ENCODE assay signal across 19 cellular contexts in genomic region chr22:37383342-37383741, GRCh38. TPM values are rescaled to one million over a fixed set of nuclear protein-coding genes. Genes with fewer than 3 reads are reported as not detected.
DNase-seq lines count a peak whose midpoint lies in the region; ATAC-seq and TF ChIP-seq lines count a peak whose summit lies in the region.
"Had no signal": no experiment of that assay in that cellular context is flagged by ENCODE, and none has a peak within 500 bp of the region (broad histone marks: within the 10 kb centered on the region; RNA-seq: fewer than 3 reads in every experiment).

No MANE protein-coding gene starts in this region.

- no peak overlapping the region for H3K56ac ChIP-seq in IMR-90 (ENCODE audit: extremely low read depth, insufficient read depth, low read length)

- no TSS peak for BruUV-seq in IMR-90 (replicated peaks; lab: Mats Ljungman, UMichigan)

- TF ChIP-seq POLR2A in IMR-90 (IDR thresholded peaks at IDR 0.05; ENCODE audit: low read depth, low read length): no peak

- TF ChIP-seq RAD21 in IMR-90 (IDR thresholded peaks at IDR 0.05; ENCODE audit: low read length): no peak

- dilution Hi-C loops in IMR-90 (cut with HindIII; ENCODE audit: low sequenced_read_pairs, unreplicated experiment): no loop called here

- H2BK5ac ChIP-seq in IMR-90 (ENCODE audit: low read depth, low read length, poor library complexity, severe bottlenecking): no peak overlapping the region

- CTCF ChIA-PET in IMR-90 (lab: Yijun Ruan, JAX): no interaction called here

- no peak for ATAC-seq in IMR-90 (ENCODE audit: low read depth)
- peak in 3 of 4 donors; percentile 33 to 50 (median 39) for ATAC-seq in psoas muscle
- no peak for ATAC-seq in HG03457 (IDR thresholded peaks at IDR 0.05; ENCODE audit: unreplicated experiment)
- no peak for ATAC-seq in GM21390 (IDR thresholded peaks at IDR 0.05; ENCODE audit: unreplicated experiment)
- ATAC-seq: activated naive CD4-positive, alpha-beta T cell treated with anti-CD3 and anti-CD28 coated beads, Interleukin-2, amount 50 U/mL, for 72 hours; T-helper 17 cell; WTC11 had no signal

- DNase-seq in IMR-90: peak; percentile 16
- DNase-seq in NCI-H2107 (lab: John Stamatoyannopoulos, UW): peak; percentile 21
- no peak for DNase-seq in WERI-Rb-1
- no peak for DNase-seq in psoas muscle
- DNase-seq in ecto neural progenitor cell (ENCODE audit: low spot score): no peak
- no peak for DNase-seq in HCEC 1CT
- DNase-seq: activated T-cell treated with anti-CD3 and anti-CD28 coated beads, Interleukin-2, amount 50 U/mL, for 48 hours; foreskin melanocyte; GF-D8; kidney glomerular epithelial cell; mesenchymal stem cell; NCI-H2029 treated with DMSO at 0.1 percent for 48 hours; stimulated activated CD4-positive, alpha-beta T cell treated with anti-CD3 and anti-CD28 coated beads, Interleukin-4, amount 100 ng/mL, for 4 hours; T-helper 17 cell; testis had no signal

- H3K9me3 ChIP-seq in IMR-90 (ENCODE audit: control insufficient read depth, insufficient read depth, low read length): no peaks in the 10 kb centered on the region
- H3K9me3 ChIP-seq in WERI-Rb-1 (ENCODE audit: severe bottlenecking): no peaks in the 10 kb centered on the region
- H3K9me3 ChIP-seq in psoas muscle: no peaks in the 10 kb centered on the region
- H3K9me3 ChIP-seq: testis had no signal

- H3K79me1 ChIP-seq in IMR-90 (ENCODE audit: low read depth in 1 of 2, low read length in 2 of 2): no peaks in the 10 kb centered on the region

- H3K27me3 ChIP-seq in IMR-90 (ENCODE audit: control insufficient read depth, insufficient read depth, low read length) (peaks cover 21% of the 10 kb centered on the region), WERI-Rb-1 (ENCODE audit: insufficient read depth, low read depth, severe bottlenecking) (no peaks in the 10 kb centered on the region), psoas muscle (ENCODE audit: insufficient read depth in 3 of 3, low read length in 2 of 3) (peaks cover 0 to 48% (median 21%) of the 10 kb centered on the region in 3 donors)
- H3K27me3 ChIP-seq: testis had no signal

- POLR2A ChIA-PET in IMR-90 (lab: Charles Lee; ENCODE audit: unreplicated experiment): no interaction called here

- no peak overlapping the region for H3K4me2 ChIP-seq in IMR-90 (ENCODE audit: low read depth, low read length)

- H3K9me1 ChIP-seq in IMR-90 (ENCODE audit: insufficient read depth, low read length): no peaks in the 10 kb centered on the region

- H3K4me1 ChIP-seq in IMR-90 (ENCODE audit: control insufficient read depth, insufficient read depth, low read length) (peaks cover 9% of the 10 kb centered on the region), psoas muscle (no peaks in the 10 kb centered on the region)
- H3K4me1 ChIP-seq: testis had no signal

- H2AK5ac ChIP-seq in IMR-90 (ENCODE audit: low read depth, low read length): no peak overlapping the region

- intact Hi-C loops in IMR-90 (cut with micrococcal nuclease) (no loop called here), psoas muscle (cut with DNase I) (no loop called here)

- H4K5ac ChIP-seq in IMR-90 (ENCODE audit: low read depth, low read length): no peak overlapping the region

- no peak overlapping the region for H2AFZ ChIP-seq in IMR-90 (replicated peaks; ENCODE audit: low read length, poor library complexity)

- H4K8ac ChIP-seq in IMR-90 (ENCODE audit: low read depth in 2 of 2, low read length in 2 of 2): no peak overlapping the region

- no peak overlapping the region for H3K4ac ChIP-seq in IMR-90 (ENCODE audit: low read depth, low read length)

- no peak overlapping the region for H3K27ac ChIP-seq in IMR-90 (ENCODE audit: insufficient read depth, low read length)
- peak overlapping the region; percentile 42 for H3K27ac ChIP-seq in WERI-Rb-1
- H3K27ac ChIP-seq in psoas muscle: no peak overlapping the region
- H3K27ac ChIP-seq: testis had no signal

- H2BK120ac ChIP-seq in IMR-90 (ENCODE audit: low read depth, low read length): no peak overlapping the region

- in situ Hi-C loops in IMR-90 (cut with MboI; ENCODE audit: low sequenced_read_pairs): no loop called here

- H3K23ac ChIP-seq in IMR-90 (ENCODE audit: low read depth, low read length): no peak overlapping the region

- no peak overlapping the region for H3K14ac ChIP-seq in IMR-90 (replicated peaks; ENCODE audit: low read depth, low read length)

- H2BK20ac ChIP-seq in IMR-90 (ENCODE audit: low read depth, low read length): no peak overlapping the region

- H3K4me3 ChIP-seq in IMR-90 (ENCODE audit: insufficient read depth, low read depth, low read length) (no peak overlapping the region), WERI-Rb-1 (ENCODE audit: low read depth, low read length) (no peak overlapping the region), psoas muscle (no peak overlapping the region)
- H3K4me3 ChIP-seq: testis had no signal

- H3K9ac ChIP-seq in IMR-90 (ENCODE audit: low read depth, low read length): no peak overlapping the region

- H2AK9ac ChIP-seq in IMR-90 (replicated peaks; ENCODE audit: low read depth, low read length, poor library complexity): no peak overlapping the region

- WGBS in IMR-90 (ENCODE audit: extremely low coverage in 2 of 2, insufficient read length in 1 of 2), 2 experiments: 57% methylated on average over 4 of the region's 9 CpGs; no CpG with 5 or more reads in 1 of the 2 experiments
- WGBS in psoas muscle, 3 donors: 35 to 41% (median 35%) methylated on average over 9 of the region's 9 CpGs

- H4K20me1 ChIP-seq in IMR-90 (ENCODE audit: insufficient read depth, low read length): peaks cover 6% of the 10 kb centered on the region

- no peak overlapping the region for H4K91ac ChIP-seq in IMR-90 (ENCODE audit: insufficient read depth, low read depth, low read length)

- no peak overlapping the region for H3K18ac ChIP-seq in IMR-90 (ENCODE audit: low read depth, low read length)

- no peak overlapping the region for H2BK15ac ChIP-seq in IMR-90 (ENCODE audit: low read depth, low read length)

- H3K36me3 ChIP-seq in IMR-90 (ENCODE audit: control insufficient read depth, insufficient read depth, low read length) (no peaks in the 10 kb centered on the region), WERI-Rb-1 (no peaks in the 10 kb centered on the region), psoas muscle (ENCODE audit: insufficient read depth in 1 of 2, low read depth in 1 of 2) (no peaks in the 10 kb centered on the region)

- TF ChIP-seq CTCF in IMR-90 (conservative IDR thresholded peaks at IDR 0.05; ENCODE audit: low read depth, low read length) (no peak), WERI-Rb-1 (IDR thresholded peaks at IDR 0.05; ENCODE audit: low read depth, low read length) (no peak), psoas muscle (IDR thresholded peaks at IDR 0.05) (no peak)

TF ChIP-seq in IMR-90, 13 proteins besides CTCF, POLR2A, EP300 and RAD21:
- TF ChIP-seq MAZ (IDR thresholded peaks at IDR 0.05; ENCODE audit: borderline replicate concordance, low read depth, low read length) (no peak), RFX5 (IDR thresholded peaks at IDR 0.05; ENCODE audit: low read depth, low read length) (no peak), MXI1 (IDR thresholded peaks at IDR 0.05; ENCODE audit: borderline replicate concordance, low read depth, low read length) (no peak), USF2 (IDR thresholded peaks at IDR 0.05; ENCODE audit: low read depth, low read length) (no peak), BHLHE40 (IDR thresholded peaks at IDR 0.05; ENCODE audit: low read depth, low read length) (no peak), FOS (IDR thresholded peaks at IDR 0.05; ENCODE audit: low read depth, low read length) (no peak), CEBPB (IDR thresholded peaks at IDR 0.05; ENCODE audit: low read depth, low read length) (no peak), NFE2L2 (IDR thresholded peaks at IDR 0.05; ENCODE audit: low read depth, low read length) (no peak), MAFK (IDR thresholded peaks at IDR 0.05; ENCODE audit: low read depth, low read length) (no peak), RCOR1 (IDR thresholded peaks at IDR 0.05; ENCODE audit: insufficient replicate concordance, low read length) (no peak)

RNA-seq across cellular contexts. Expression of gene ELFN2, which starts 43.9 kb away (rescaled TPM):
- total RNA-seq in IMR-90 (2012; rRNA removed) (0.72 and 0.83 TPM in 2 replicates), psoas muscle (not detected)
- polyA plus RNA-seq in IMR-90 (2012; rRNA removed) (5.0 and 6.3 TPM in 2 replicates), psoas muscle (under 1 TPM; 0.01 to 0.05 (median 0.01) TPM)
- polyA plus RNA-seq in IMR-90 (2012; cell fraction: cytosol; rRNA removed): 2.2 and 4.8 TPM in 2 replicates
- polyA plus RNA-seq in IMR-90 (2012; cell fraction: nucleus; rRNA removed; ENCODE audit: low replicate concordance): 13.5 and 26.9 TPM in 2 replicates

Comparison
In these comparisons a context has a peak if more than half of its experiments do, and no peak if none do; other contexts are left out.
1. ATAC-seq: peak in psoas muscle (3 of 4); none in IMR-90 (single experiment), HG03457 (single experiment) and GM21390 (single experiment).
2. DNase-seq: peak in IMR-90 (single experiment) and NCI-H2107 (single experiment); none in WERI-Rb-1 (single experiment), psoas muscle (0 of 2), ecto neural progenitor cell (single experiment) and HCEC 1CT (single experiment).